8 cellular contexts compared by ENCODE assay signal in genomic region chr1:111139234-111139955, GRCh38. TPM values are rescaled to one million over a fixed set of nuclear protein-coding genes. Genes with fewer than 3 reads are reported as not detected.
A peak's percentile ranks its signal among the peaks of the same experiment; 100 is the strongest.
DNase-seq lines count a peak whose midpoint lies in the region; ATAC-seq and TF ChIP-seq lines count a peak whose summit lies in the region.

No MANE protein-coding gene starts in this region.

- H3K79me1 ChIP-seq in neuronal stem cell (ENCODE audit: low read depth, low read length), result peaks cover 2% of the 10 kb centered on the region

- peak overlapping the region; percentile 100 for H3K4me3 Mint-ChIP-seq in CD4-positive, alpha-beta T cell
- peak overlapping the region; percentile 96 for H3K4me3 Mint-ChIP-seq in activated T-helper 2 cell treated with anti-CD3 and anti-CD28 coated beads, Interferon-gamma antibody, Interleukin-2, Interleukin-4, amounts not matched to agents 10 μg/mL and 5 μg/mL and 100 μg/mL, durations not matched to agents 14 hours and 24 hours and 36 hours (ENCODE audit: low read depth)

- peak overlapping the region; percentile 61 for H3K4me2 ChIP-seq in neuronal stem cell (ENCODE audit: insufficient read depth, low read length, poor library complexity, severe bottlenecking)

- no peaks in the 10 kb centered on the region for H3K9me3 Mint-ChIP-seq in CD4-positive, alpha-beta T cell
- H3K9me3 Mint-ChIP-seq in activated T-helper 2 cell treated with anti-CD3 and anti-CD28 coated beads, Interferon-gamma antibody, Interleukin-2, Interleukin-4, amounts not matched to agents 10 μg/mL and 5 μg/mL and 100 μg/mL, durations not matched to agents 14 hours and 24 hours and 36 hours, result no peaks in the 10 kb centered on the region

- H3K18ac ChIP-seq in neuronal stem cell (ENCODE audit: low read length), result peak overlapping the region; percentile 99

- H4K8ac ChIP-seq in neuronal stem cell (ENCODE audit: low read depth, low read length), result no peak overlapping the region

- peak overlapping the region; percentile 93 for H2BK5ac ChIP-seq in neuronal stem cell (ENCODE audit: low read length)

- no peak overlapping the region for H2BK120ac ChIP-seq in neuronal stem cell (ENCODE audit: low read depth, low read length)

- peak overlapping the region; percentile 100 for H2BK12ac ChIP-seq in neuronal stem cell (ENCODE audit: low read length)

- H3K14ac ChIP-seq in neuronal stem cell (ENCODE audit: low read length), result no peak overlapping the region

- H3K27ac Mint-ChIP-seq in CD4-positive, alpha-beta T cell, result peak overlapping the region; percentile 90
- peak overlapping the region; percentile 92 for H3K27ac Mint-ChIP-seq in activated T-helper 2 cell treated with anti-CD3 and anti-CD28 coated beads, Interferon-gamma antibody, Interleukin-2, Interleukin-4, amounts not matched to agents 10 μg/mL and 5 μg/mL and 100 μg/mL, durations not matched to agents 14 hours and 24 hours and 36 hours

- H3K4me3 ChIP-seq in neuronal stem cell (ENCODE audit: low read length in 2 of 2) (peak overlapping the region; percentile 95 to 98), tibial nerve (peak overlapping the region; percentile 68 to 100 (median 96))

- peak overlapping the region; percentile 94 for H2BK15ac ChIP-seq in neuronal stem cell (ENCODE audit: low read length)

- peaks cover 57% of the 10 kb centered on the region for H3K36me3 Mint-ChIP-seq in CD4-positive, alpha-beta T cell (ENCODE audit: low read depth)
- H3K36me3 Mint-ChIP-seq in activated T-helper 2 cell treated with anti-CD3 and anti-CD28 coated beads, Interferon-gamma antibody, Interleukin-2, Interleukin-4, amounts not matched to agents 10 μg/mL and 5 μg/mL and 100 μg/mL, durations not matched to agents 14 hours and 24 hours and 36 hours (ENCODE audit: low read depth), result peaks cover 33% of the 10 kb centered on the region

- H2AK5ac ChIP-seq in neuronal stem cell (ENCODE audit: low read depth, low read length), result no peak overlapping the region

- H3K27me3 ChIP-seq in CD4-positive, alpha-beta T cell (ENCODE audit: control insufficient read depth, insufficient read depth, low read length), result no peaks in the 10 kb centered on the region
- H3K27me3 ChIP-seq in neuronal stem cell (ENCODE audit: control insufficient read depth in 3 of 3, insufficient read depth in 3 of 3, low read depth in 1 of 3, low read length in 3 of 3) (no peaks in the 10 kb centered on the region), tibial nerve (no peaks in the 10 kb centered on the region)

- peak overlapping the region; percentile 98 for H3K23ac ChIP-seq in neuronal stem cell (ENCODE audit: low read depth, low read length, poor library complexity)

- POLR2A ChIA-PET in CD4-positive, alpha-beta T cell (lab: Charles Lee), result interaction anchor here (0.7 to 3.2 kb wide), 29 partner anchors 9 to 454 kb away, joined by 3 to 28 read pairs (median 5); partner anchors contain the start of genes CD53 and LRIF1

- H2AFZ ChIP-seq in neuronal stem cell (ENCODE audit: low read length), result peak overlapping the region; percentile 99

- ATAC-seq in CD4-positive, alpha-beta T cell (ENCODE audit: poor library complexity), result peak; percentile 59
- peak; percentile 37 for ATAC-seq in GM19328 (IDR thresholded peaks at IDR 0.05; ENCODE audit: unreplicated experiment)
- peak; percentile 20 for ATAC-seq in HG03469 (IDR thresholded peaks at IDR 0.05; ENCODE audit: unreplicated experiment)

- no peak for TF ChIP-seq EP300 in tibial nerve (IDR thresholded peaks at IDR 0.05)

- no peak for TF ChIP-seq POLR2A in tibial nerve (IDR thresholded peaks at IDR 0.05)

- H4K91ac ChIP-seq in neuronal stem cell (ENCODE audit: low read depth, low read length, poor library complexity), result no peak overlapping the region

- peaks cover 0 to 30% of the 10 kb centered on the region in 2 donors for H3K36me3 ChIP-seq in neuronal stem cell (replicated peaks in 1 of 2; ENCODE audit: control insufficient read depth in 2 of 2, insufficient read depth in 2 of 2, low read length in 2 of 2)
- H3K36me3 ChIP-seq in tibial nerve, result peaks cover 0 to 19% (median 0%) of the 10 kb centered on the region in 3 donors

- intact Hi-C loops in CD4-positive, alpha-beta T cell (cut with DNase I, micrococcal nuclease), result loop anchor here (1.0 to 10.0 kb wide), 4 partner anchors 195 to 735 kb away; partner anchors contain the start of genes DDX20 (in 1 of the 2) and LAMTOR5 (in 1 of the 2)
- intact Hi-C loops in activated T-helper 2 cell treated with anti-CD3 and anti-CD28 coated beads, Interferon-gamma antibody, Interleukin-2, Interleukin-4, amounts not matched to agents 10 μg/mL and 5 μg/mL and 100 μg/mL, durations not matched to agents 14 hours and 24 hours and 36 hours (cut with micrococcal nuclease), result no loop called here

- H3K27ac ChIP-seq in CD4-positive, alpha-beta T cell (ENCODE audit: low read depth, low read length), result peak overlapping the region; percentile 91
- H3K27ac ChIP-seq in neuronal stem cell (replicated peaks; ENCODE audit: low read length) (peak overlapping the region; percentile 99), tibial nerve (peak overlapping the region; percentile 73 to 99 (median 94))

- H3K4me1 Mint-ChIP-seq in CD4-positive, alpha-beta T cell (ENCODE audit: low read depth), result peaks cover 68% of the 10 kb centered on the region
- peaks cover 36% of the 10 kb centered on the region for H3K4me1 Mint-ChIP-seq in activated T-helper 2 cell treated with anti-CD3 and anti-CD28 coated beads, Interferon-gamma antibody, Interleukin-2, Interleukin-4, amounts not matched to agents 10 μg/mL and 5 μg/mL and 100 μg/mL, durations not matched to agents 14 hours and 24 hours and 36 hours (ENCODE audit: low read depth)

- no peak for TF ChIP-seq CTCF in CD4-positive, alpha-beta T cell (IDR thresholded peaks at IDR 0.05)
- no peak for TF ChIP-seq CTCF in tibial nerve (IDR thresholded peaks at IDR 0.05)

- H3K4ac ChIP-seq in neuronal stem cell (ENCODE audit: low read length), result no peak overlapping the region

- H3K27me3 Mint-ChIP-seq in CD4-positive, alpha-beta T cell, result no peaks in the 10 kb centered on the region
- no peaks in the 10 kb centered on the region for H3K27me3 Mint-ChIP-seq in activated T-helper 2 cell treated with anti-CD3 and anti-CD28 coated beads, Interferon-gamma antibody, Interleukin-2, Interleukin-4, amounts not matched to agents 10 μg/mL and 5 μg/mL and 100 μg/mL, durations not matched to agents 14 hours and 24 hours and 36 hours (ENCODE audit: low read depth)

- DNase-seq in CD4-positive, alpha-beta T cell, result peak in 6 of 10 experiments; percentile 5 to 33 (median 13)
- DNase-seq in NCI-H82 (lab: John Stamatoyannopoulos, UW) (peak; percentile 92), foreskin melanocyte (peak; percentile 61), neuronal stem cell (ENCODE audit: low spot score) (peak; percentile 65), tibial nerve (ENCODE audit: low spot score in 2 of 2) (peak in 1 of 2 donors; percentile 36)
- DNase-seq in activated T-helper 2 cell treated with anti-CD3 and anti-CD28 coated beads, Interferon-gamma antibody, Interleukin-2, Interleukin-4, amounts not matched to agents 10 μg/mL and 5 μg/mL and 100 μg/mL, durations not matched to agents 14 hours and 24 hours and 36 hours (ENCODE audit: low spot score), result peak; percentile 24

- peak overlapping the region; percentile 90 for H3K9ac ChIP-seq in neuronal stem cell (ENCODE audit: low read depth, low read length, poor library complexity)

- H3K9me3 ChIP-seq in CD4-positive, alpha-beta T cell (ENCODE audit: control insufficient read depth, low read length), result no peaks in the 10 kb centered on the region
- no peaks in the 10 kb centered on the region for H3K9me3 ChIP-seq in neuronal stem cell (replicated peaks in 1 of 2; ENCODE audit: control insufficient read depth in 2 of 2, insufficient read depth in 1 of 2, low read depth in 1 of 2, low read length in 2 of 2)
- no peaks in the 10 kb centered on the region for H3K9me3 ChIP-seq in tibial nerve

- CTCF ChIA-PET in CD4-positive, alpha-beta T cell (lab: Charles Lee), result interaction anchor here (0.7 to 1.9 kb wide), 2 partner anchors 195 to 520 kb away, joined by 3 to 4 read pairs; no protein-coding TSS in a partner anchor

- H3K4me1 ChIP-seq in neuronal stem cell (ENCODE audit: control insufficient read depth in 2 of 2, insufficient read depth in 1 of 2, low read depth in 1 of 2, low read length in 2 of 2) (peaks cover 0 to 11% of the 10 kb centered on the region in 2 donors), tibial nerve (peaks cover 0 to 55% (median 15%) of the 10 kb centered on the region in 4 donors)

- WGBS in neuronal stem cell (ENCODE audit: extremely low coverage in 2 of 2, insufficient read length in 2 of 2, insufficient replicate concordance in 1 of 2), 2 donors, result no CpG with 5 or more reads among the region's 34 CpGs
- 1% methylated on average over 22 to 34 of the region's 34 CpGs for WGBS in tibial nerve, 2 donors

RNA-seq across cellular contexts. Expression of gene DRAM2, which starts 0.5 kb away (rescaled TPM):
- total RNA-seq in CD4-positive, alpha-beta T cell, result 10 to 100 TPM; 35.7 to 38.7 TPM
- total RNA-seq in activated T-helper 2 cell treated with anti-CD3 and anti-CD28 coated beads, Interferon-gamma antibody, Interleukin-2, Interleukin-4, amounts not matched to agents 10 μg/mL and 5 μg/mL and 100 μg/mL, durations not matched to agents 14 hours and 24 hours and 36 hours, result 22.9 and 24.7 TPM in 2 replicates
- polyA plus RNA-seq in neuronal stem cell (2013, experiment 1 of 2), result 45.0 TPM
- polyA plus RNA-seq in neuronal stem cell (2013, experiment 2 of 2), result 45.9 TPM
- 10 to 100 TPM; 30.3 to 64.3 (median 37.6) TPM for total RNA-seq in tibial nerve

RNA-seq across cellular contexts. Expression of gene CEPT1, which starts 0.6 kb away (rescaled TPM):
- total RNA-seq in CD4-positive, alpha-beta T cell, result 10 to 100 TPM; 25.0 to 27.2 TPM
- 29.8 and 34.8 TPM in 2 replicates for total RNA-seq in activated T-helper 2 cell treated with anti-CD3 and anti-CD28 coated beads, Interferon-gamma antibody, Interleukin-2, Interleukin-4, amounts not matched to agents 10 μg/mL and 5 μg/mL and 100 μg/mL, durations not matched to agents 14 hours and 24 hours and 36 hours
- polyA plus RNA-seq in neuronal stem cell (2013, experiment 1 of 2), result 24.1 TPM
- 22.7 TPM for polyA plus RNA-seq in neuronal stem cell (2013, experiment 2 of 2)
- 10 to 100 TPM; 30.3 to 37.8 (median 32.8) TPM for total RNA-seq in tibial nerve
